10 cellular contexts compared by ENCODE assay signal in the genomic region with DNA sequence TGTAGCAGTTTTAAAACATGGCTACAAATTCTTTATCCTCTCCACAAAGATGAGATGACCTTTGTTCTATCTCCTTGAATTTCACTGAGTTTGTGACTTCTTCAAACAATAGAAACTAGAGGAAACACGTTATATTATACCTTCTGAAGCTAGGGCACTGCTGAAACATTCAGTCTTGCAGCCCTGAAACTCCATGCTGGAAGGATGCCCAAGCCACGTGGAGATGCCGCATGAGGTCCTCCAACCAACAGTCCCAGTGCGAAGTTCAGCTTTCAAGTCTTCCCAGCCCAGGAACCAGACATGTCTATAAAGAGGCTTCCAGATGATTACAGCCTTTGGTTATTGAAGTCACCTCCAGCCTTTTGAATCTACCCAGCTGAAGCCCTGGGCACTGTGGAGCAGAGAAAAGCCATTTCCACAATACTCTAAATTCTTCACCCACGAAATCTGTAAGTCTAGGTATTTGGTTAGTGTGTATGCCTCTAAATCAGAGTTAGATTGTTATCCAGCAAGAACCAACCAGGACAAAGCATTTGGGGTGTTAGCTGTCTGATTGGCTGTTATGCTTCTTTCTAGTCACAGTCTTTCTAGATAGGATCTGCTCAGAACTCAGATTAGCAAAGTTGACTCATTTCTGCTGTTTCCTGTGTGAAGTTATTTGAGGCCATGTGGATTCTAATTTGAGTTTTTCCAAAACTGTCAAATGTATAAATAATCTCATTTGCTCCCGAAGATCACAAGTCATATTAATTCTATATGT.
A peak's percentile ranks its signal among the peaks of the same experiment; 100 is the strongest.
DNase-seq lines count a peak whose midpoint lies in the region; ATAC-seq, FAIRE-seq and TF ChIP-seq lines count a peak whose summit lies in the region.
"Had no signal": no experiment of that assay in that cellular context is flagged by ENCODE, and none has a peak within 500 bp of the region (broad histone marks: within the 10 kb centered on the region; RNA-seq: fewer than 3 reads in every experiment).

No MANE protein-coding gene starts in this region.

- TF ChIP-seq CTCF in GM12878 (IDR thresholded peaks at IDR 0.05 in 2 of 3, conservative IDR thresholded peaks at IDR 0.05 in 1 of 3; ENCODE audit: control insufficient read depth in 2 of 3, extremely low read depth in 1 of 3, insufficient read depth in 1 of 3, low read depth in 3 of 3, low read length in 3 of 3), result no peak
- TF ChIP-seq CTCF in spleen (IDR thresholded peaks at IDR 0.05 in 8 of 11, conservative IDR thresholded peaks at IDR 0.05 in 3 of 11), result no peak
- TF ChIP-seq CTCF in GM13976 (IDR thresholded peaks at IDR 0.05; ENCODE audit: borderline replicate concordance, control extremely low read depth, extremely low read depth, insufficient read depth, missing control alignments), result no peak
- TF ChIP-seq CTCF in PC-9 (conservative IDR thresholded peaks at IDR 0.05), result no peak

- SMC1A ChIA-PET in GM12878 (lab: Charles Lee; ENCODE audit: uncharacterized antibody, unreplicated experiment), result no interaction called here

- H3K36me3 ChIP-seq in GM12878 (ENCODE audit: control insufficient read depth in 2 of 2, insufficient read depth in 2 of 2, low read length in 1 of 2) (no peaks in the 10 kb centered on the region), skeletal muscle satellite cell (ENCODE audit: insufficient read depth, low read length) (no peaks in the 10 kb centered on the region), spleen (no peaks in the 10 kb centered on the region), PC-9 (ENCODE audit: low read depth) (no peaks in the 10 kb centered on the region)
- H3K36me3 ChIP-seq: uterus had no signal

- intact Hi-C loops in GM12878 (cut with micrococcal nuclease; ENCODE audit: unreplicated experiment), result no loop called here
- intact Hi-C loops in spleen (cut with DNase I; ENCODE audit: low total_unique reads), result no loop called here
- intact Hi-C loops in PC-9 (cut with micrococcal nuclease; ENCODE audit: unreplicated experiment), result no loop called here

- H3K4me3 ChIP-seq in GM12878 (no peak overlapping the region), skeletal muscle satellite cell (ENCODE audit: low read length) (no peak overlapping the region), spleen (no peak overlapping the region), PC-9 (no peak overlapping the region)
- H3K4me3 ChIP-seq: uterus had no signal

- POLR2A ChIA-PET in GM12878 (lab: Charles Lee) (no interaction called here), PC-9 (lab: Charles Lee; ENCODE audit: unreplicated experiment) (no interaction called here)

- no peaks in the 10 kb centered on the region for H3F3A ChIP-seq in PC-9 (ENCODE audit: insufficient read depth, low read depth)

- H3K4me1 ChIP-seq in GM12878 (ENCODE audit: control insufficient read depth, insufficient read depth, low read length) (peaks cover 10% of the 10 kb centered on the region), skeletal muscle satellite cell (ENCODE audit: control insufficient read depth, insufficient read depth, low read length) (peaks cover 28% of the 10 kb centered on the region), spleen (peaks cover 0 to 34% (median 13%) of the 10 kb centered on the region in 6 donors), PC-9 (replicated peaks; ENCODE audit: insufficient read depth) (no peaks in the 10 kb centered on the region)
- H3K4me1 ChIP-seq: uterus had no signal

- BruUV-seq in GM12878 (replicated peaks; lab: Mats Ljungman, UMichigan) (no TSS peak), PC-9 (replicated peaks; lab: Mats Ljungman, UMichigan) (no TSS peak)

- no peaks in the 10 kb centered on the region; the same call in 2 of the 3 replicates for H3K9me3 ChIP-seq in GM12878 (replicated peaks; ENCODE audit: control insufficient read depth, insufficient read depth, low read length)
- H3K9me3 ChIP-seq in skeletal muscle satellite cell (replicated peaks; ENCODE audit: low read length), result no peaks in the 10 kb centered on the region
- H3K9me3 ChIP-seq in spleen, result peaks cover 0 to 18% (median 4%) of the 10 kb centered on the region in 8 donors
- H3K9me3 ChIP-seq in PC-9 (ENCODE audit: insufficient read depth, low read depth), result no peaks in the 10 kb centered on the region
- H3K9me3 ChIP-seq: uterus had no signal

- peak overlapping the region; percentile 58 for H3K4me2 ChIP-seq in GM12878 (ENCODE audit: control insufficient read depth, insufficient read depth)
- peak overlapping the region; percentile 20 for H3K4me2 ChIP-seq in skeletal muscle satellite cell (ENCODE audit: low read length)
- H3K4me2 ChIP-seq in PC-9, result no peak overlapping the region

- TF ChIP-seq EP300 in GM12878 (IDR thresholded peaks at IDR 0.05; ENCODE audit: borderline replicate concordance in 1 of 2, control insufficient read depth in 1 of 2, low read depth in 2 of 2, low read length in 2 of 2), result no peak

- no peak for FAIRE-seq in GM12878 (lab: Jason Lieb, UNC)

- H3K9ac ChIP-seq in GM12878 (ENCODE audit: control insufficient read depth, insufficient read depth, low read length) (no peak overlapping the region), skeletal muscle satellite cell (ENCODE audit: low read depth, low read length) (peak overlapping the region; percentile 39)

- no peaks in the 10 kb centered on the region for H3K9me2 ChIP-seq in PC-9 (ENCODE audit: insufficient read depth)

- H3K27ac ChIP-seq in GM12878 (ENCODE audit: control insufficient read depth, insufficient read depth) (peak overlapping the region; percentile 32; the same call in 1 of the 2 replicates), spleen (no peak overlapping the region), PC-9 (no peak overlapping the region)
- H3K27ac ChIP-seq: uterus had no signal

- H4K20me1 ChIP-seq in GM12878 (ENCODE audit: control insufficient read depth, insufficient read depth) (no peaks in the 10 kb centered on the region), PC-9 (ENCODE audit: insufficient read depth) (no peaks in the 10 kb centered on the region)

- WGBS in GM12878 (ENCODE audit: insufficient coverage, insufficient replicate concordance, low lambda C conversion rate, missing lambda C conversion rate), result 46% methylated on average over 6 of the region's 6 CpGs
- WGBS in spleen, 5 donors, result 60 to 64% (median 63%) methylated on average over 5 to 6 of the region's 6 CpGs

- TF ChIP-seq POLR2A in GM12878 (IDR thresholded peaks at IDR 0.05; ENCODE audit: low read depth, low read length) (no peak), spleen (IDR thresholded peaks at IDR 0.05) (no peak)

- CTCF ChIA-PET in GM12878 (lab: Yijun Ruan, JAX) (no interaction called here), PC-9 (lab: Charles Lee) (no interaction called here)

- peak; percentile 17 for DNase-seq in GM12878 (ENCODE audit: low read depth, low spot score)
- no peak for DNase-seq in spleen
- no peak for DNase-seq in GM13976 (ENCODE audit: low spot score)
- no peak for DNase-seq in PC-9
- DNase-seq: NCI-H226; stimulated activated CD4-positive, alpha-beta T cell treated with anti-CD3 and anti-CD28 coated beads, Interleukin-4, amount 100 ng/mL, for 1 hour had no signal

- in situ Hi-C loops in GM12878 (cut with MboI) (no loop called here), GM13976 (cut with MboI; ENCODE audit: low sequenced_read_pairs, unreplicated experiment) (no loop called here)

- ATAC-seq in GM18870 (IDR thresholded peaks at IDR 0.05; ENCODE audit: unreplicated experiment) (peak; percentile 49), HG03439 (IDR thresholded peaks at IDR 0.05; ENCODE audit: unreplicated experiment) (peak; percentile 53), GM12878 (peak; percentile 65)

- no peaks in the 10 kb centered on the region for H3K79me2 ChIP-seq in GM12878 (ENCODE audit: control insufficient read depth, insufficient read depth, low read length)
- no peaks in the 10 kb centered on the region for H3K79me2 ChIP-seq in PC-9 (ENCODE audit: low read depth)

- RAD21 ChIA-PET in GM12878 (lab: Charles Lee; ENCODE audit: unreplicated experiment), result no interaction called here

- H2AFZ ChIP-seq in GM12878 (ENCODE audit: control insufficient read depth, low read depth, low read length) (no peak overlapping the region; the same call in 1 of the 2 replicates), PC-9 (no peak overlapping the region)

- no peak for TF ChIP-seq RAD21 in GM12878 (IDR thresholded peaks at IDR 0.05; ENCODE audit: insufficient read depth, low read depth, low read length)

- H3K27me3 ChIP-seq in GM12878 (replicated peaks in 1 of 2; ENCODE audit: control insufficient read depth in 2 of 2, insufficient read depth in 2 of 2, low read length in 1 of 2) (no peaks in the 10 kb centered on the region), skeletal muscle satellite cell (ENCODE audit: control insufficient read depth, insufficient read depth, low read length) (no peaks in the 10 kb centered on the region), spleen (replicated peaks in 1 of 7) (no peaks in the 10 kb centered on the region), PC-9 (ENCODE audit: insufficient read depth, low read depth) (no peaks in the 10 kb centered on the region)
- H3K27me3 ChIP-seq: uterus had no signal

TF ChIP-seq in GM12878, 131 proteins besides CTCF, POLR2A, EP300 and RAD21:
- TF ChIP-seq CHD1 (IDR thresholded peaks at IDR 0.05; ENCODE audit: low read depth, low read length) (no peak), CREM (IDR thresholded peaks at IDR 0.05; ENCODE audit: low read depth) (0 out of 2 replicates have a peak, but pooled peaks have one; percentile 5), FOXK2 (IDR thresholded peaks at IDR 0.05) (no peak), JUNB (IDR thresholded peaks at IDR 0.05) (0 out of 2 replicates have a peak, but pooled peaks have one; percentile 9)
